ENCODE assay signal across 3 cellular contexts in genomic region chr9:91443994-91444392, GRCh38.
TF ChIP-seq lines count a peak whose summit lies in the region.

No MANE protein-coding gene starts in this region.

TF ChIP-seq in HCT116, 20 proteins besides CTCF, POLR2A, EP300 and RAD21:
- TF ChIP-seq CBX3 (IDR thresholded peaks at IDR 0.05; ENCODE audit: low read depth) = peak; percentile 56; the same call in 1 of the 2 replicates
- no peak for TF ChIP-seq ZFX (IDR thresholded peaks at IDR 0.05)
TF ChIP-seq in HCT116: peak in this region for 1.

TF ChIP-seq in HEK293, 187 proteins besides CTCF, POLR2A, EP300 and RAD21:
- TF ChIP-seq ZNF366 (tag by site-specific recombination; conservative IDR thresholded peaks at IDR 0.05) (no peak), SETDB1 (IDR thresholded peaks at IDR 0.05; ENCODE audit: insufficient read length, low read length) (peak; percentile 92), PRDM1 (tag by site-specific recombination; IDR thresholded peaks at IDR 0.05) (no peak)

TF ChIP-seq in K562, 482 proteins besides CTCF, POLR2A, EP300 and RAD21:
- TF ChIP-seq LEF1 (IDR thresholded peaks at IDR 0.05) = no peak
- TF ChIP-seq NBN (IDR thresholded peaks at IDR 0.05; ENCODE audit: low read depth) = no peak
- peak; percentile 68; the same call in 1 of the 2 replicates for TF ChIP-seq TRIM28 (IDR thresholded peaks at IDR 0.05)
- TF ChIP-seq SRSF3 (IDR thresholded peaks at IDR 0.05; ENCODE audit: insufficient read depth, low read length) = no peak
- no peak for TF ChIP-seq PML (IDR thresholded peaks at IDR 0.05; ENCODE audit: low read length)
- TF ChIP-seq ZNF280A (IDR thresholded peaks at IDR 0.05; ENCODE audit: low read depth, partially characterized antibody) = peak; percentile 69
- no peak for TF ChIP-seq CHAMP1 (IDR thresholded peaks at IDR 0.05)
- TF ChIP-seq, protein P1, sequence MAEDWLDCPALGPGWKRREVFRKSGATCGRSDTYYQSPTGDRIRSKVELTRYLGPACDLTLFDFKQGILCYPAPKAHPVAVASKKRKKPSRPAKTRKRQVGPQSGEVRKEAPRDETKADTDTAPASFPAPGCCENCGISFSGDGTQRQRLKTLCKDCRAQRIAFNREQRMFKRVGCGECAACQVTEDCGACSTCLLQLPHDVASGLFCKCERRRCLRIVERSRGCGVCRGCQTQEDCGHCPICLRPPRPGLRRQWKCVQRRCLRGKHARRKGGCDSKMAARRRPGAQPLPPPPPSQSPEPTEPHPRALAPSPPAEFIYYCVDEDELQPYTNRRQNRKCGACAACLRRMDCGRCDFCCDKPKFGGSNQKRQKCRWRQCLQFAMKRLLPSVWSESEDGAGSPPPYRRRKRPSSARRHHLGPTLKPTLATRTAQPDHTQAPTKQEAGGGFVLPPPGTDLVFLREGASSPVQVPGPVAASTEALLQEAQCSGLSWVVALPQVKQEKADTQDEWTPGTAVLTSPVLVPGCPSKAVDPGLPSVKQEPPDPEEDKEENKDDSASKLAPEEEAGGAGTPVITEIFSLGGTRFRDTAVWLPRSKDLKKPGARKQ (CRISPR knock-in tag; IDR thresholded peaks at IDR 0.05) = no peak
- TF ChIP-seq, protein P2, sequence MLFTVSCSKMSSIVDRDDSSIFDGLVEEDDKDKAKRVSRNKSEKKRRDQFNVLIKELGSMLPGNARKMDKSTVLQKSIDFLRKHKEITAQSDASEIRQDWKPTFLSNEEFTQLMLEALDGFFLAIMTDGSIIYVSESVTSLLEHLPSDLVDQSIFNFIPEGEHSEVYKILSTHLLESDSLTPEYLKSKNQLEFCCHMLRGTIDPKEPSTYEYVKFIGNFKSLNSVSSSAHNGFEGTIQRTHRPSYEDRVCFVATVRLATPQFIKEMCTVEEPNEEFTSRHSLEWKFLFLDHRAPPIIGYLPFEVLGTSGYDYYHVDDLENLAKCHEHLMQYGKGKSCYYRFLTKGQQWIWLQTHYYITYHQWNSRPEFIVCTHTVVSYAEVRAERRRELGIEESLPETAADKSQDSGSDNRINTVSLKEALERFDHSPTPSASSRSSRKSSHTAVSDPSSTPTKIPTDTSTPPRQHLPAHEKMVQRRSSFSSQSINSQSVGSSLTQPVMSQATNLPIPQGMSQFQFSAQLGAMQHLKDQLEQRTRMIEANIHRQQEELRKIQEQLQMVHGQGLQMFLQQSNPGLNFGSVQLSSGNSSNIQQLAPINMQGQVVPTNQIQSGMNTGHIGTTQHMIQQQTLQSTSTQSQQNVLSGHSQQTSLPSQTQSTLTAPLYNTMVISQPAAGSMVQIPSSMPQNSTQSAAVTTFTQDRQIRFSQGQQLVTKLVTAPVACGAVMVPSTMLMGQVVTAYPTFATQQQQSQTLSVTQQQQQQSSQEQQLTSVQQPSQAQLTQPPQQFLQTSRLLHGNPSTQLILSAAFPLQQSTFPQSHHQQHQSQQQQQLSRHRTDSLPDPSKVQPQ (CRISPR knock-in tag; IDR thresholded peaks at IDR 0.05; ENCODE audit: borderline replicate concordance) = no peak
- no peak for TF ChIP-seq ZNF324 (CRISPR knock-in tag; IDR thresholded peaks at IDR 0.05)
- TF ChIP-seq CREBBP (IDR thresholded peaks at IDR 0.05; ENCODE audit: low read depth, low read length) = no peak
- no peak for TF ChIP-seq RNF2 (IDR thresholded peaks at IDR 0.05)
- TF ChIP-seq FUS (optimal IDR thresholded peaks at IDR 0.05; ENCODE audit: low read depth, low read length) = no peak
TF ChIP-seq in K562: peak in this region for 2.
